Comparison of ENCODE assay signal across 1 cellular context in genomic region chr19:16078311-16078758, GRCh38.
TF ChIP-seq lines count a peak whose summit lies in the region.

No MANE protein-coding gene starts in this region.

TF ChIP-seq in WTC11, 78 proteins besides CTCF, POLR2A, EP300 and RAD21 (continued from another document):
- no peak for TF ChIP-seq ATF6 (CRISPR knock-in tag; IDR thresholded peaks at IDR 0.05)
- no peak for TF ChIP-seq ETV6 (CRISPR knock-in tag; IDR thresholded peaks at IDR 0.05)
- TF ChIP-seq FOXP4 (CRISPR knock-in tag; IDR thresholded peaks at IDR 0.05) = no peak
- TF ChIP-seq ZNF317 (CRISPR knock-in tag; IDR thresholded peaks at IDR 0.05; ENCODE audit: borderline replicate concordance, low read depth) = no peak
- 0 out of 2 replicates have a peak, but pooled peaks have one; percentile 55 for TF ChIP-seq NFATC4 (CRISPR knock-in tag; IDR thresholded peaks at IDR 0.05)
- 0 out of 2 replicates have a peak, but pooled peaks have one; percentile 48 for TF ChIP-seq ZNF671 (CRISPR knock-in tag; IDR thresholded peaks at IDR 0.05)
- TF ChIP-seq ZNF121 (CRISPR knock-in tag; IDR thresholded peaks at IDR 0.05) = no peak
- no peak for TF ChIP-seq E2F5 (CRISPR knock-in tag; IDR thresholded peaks at IDR 0.05)
